ENCODE assay signal across 8 cellular contexts in the genomic region with DNA sequence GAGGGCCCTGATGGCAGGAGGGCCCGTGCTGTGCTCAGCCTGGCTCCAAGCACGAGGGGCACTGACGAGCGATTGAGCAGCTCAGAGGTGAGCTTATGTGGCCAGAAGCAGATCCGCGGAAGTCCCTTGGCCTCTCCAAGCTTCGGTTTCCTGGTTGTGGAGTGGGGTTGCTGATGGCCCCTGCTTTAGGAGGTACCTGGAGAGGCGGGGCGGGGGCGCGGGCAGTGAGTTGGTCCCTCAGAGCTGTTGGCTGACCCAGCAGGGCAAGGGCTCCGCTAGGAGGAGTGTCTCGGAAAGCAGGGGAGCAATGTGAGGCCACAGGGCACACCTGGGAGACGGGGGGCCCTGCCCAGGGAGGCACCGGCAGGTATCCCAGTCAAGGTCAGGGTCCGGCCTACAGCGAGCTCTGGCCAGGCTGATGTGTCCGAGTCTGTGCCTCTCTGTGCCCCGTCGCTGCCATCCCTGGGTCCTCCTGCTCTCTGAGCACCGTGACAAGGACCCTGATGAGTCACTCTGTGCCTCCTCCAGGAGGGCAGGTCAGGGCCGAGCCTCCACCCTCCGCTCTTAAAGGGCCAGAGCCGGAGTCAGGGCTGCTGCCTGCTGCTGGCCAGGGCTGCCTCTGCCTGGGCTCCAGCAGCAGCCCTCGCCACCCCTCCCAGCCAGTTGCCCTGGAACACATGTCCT. TPM values are rescaled to one million over a fixed set of nuclear protein-coding genes. Genes with fewer than 3 reads are reported as not detected.
DNase-seq lines count a peak whose midpoint lies in the region; ATAC-seq and TF ChIP-seq lines count a peak whose summit lies in the region.

No MANE protein-coding gene starts in this region.

- H3K36me3 ChIP-seq in Caco-2 (ENCODE audit: control insufficient read depth, insufficient read depth, low read length) (no peaks in the 10 kb centered on the region), right lobe of liver (no peaks in the 10 kb centered on the region)

- DNase-seq in Caco-2, result peak; percentile 68 to 73
- DNase-seq in LoVo (ENCODE audit: low spot score), result peak; percentile 71
- peak in 26 of 61 donors; percentile 22 to 80 (median 51) for DNase-seq in caudate nucleus (lab: John Stamatoyannopoulos, UW)
- DNase-seq in right lobe of liver, result no peak
- DNase-seq in OCI-M2 (lab: John Stamatoyannopoulos, UW; ENCODE audit: unreplicated experiment), result no peak
- no peak for DNase-seq in omental fat pad (ENCODE audit: low spot score)

- H3K27me3 Mint-ChIP-seq in Caco-2 (ENCODE audit: insufficient read depth, unreplicated experiment), result no peaks in the 10 kb centered on the region

- intact Hi-C loops in Caco-2 (cut with micrococcal nuclease; ENCODE audit: unreplicated experiment), result loop anchor here (5.0 kb wide), 1 partner anchor 80 kb away; no protein-coding TSS in a partner anchor
- intact Hi-C loops in right lobe of liver (cut with DNase I), result no loop called here

- H3K9me3 ChIP-seq in Caco-2 (no peaks in the 10 kb centered on the region), right lobe of liver (no peaks in the 10 kb centered on the region)

- H3K9me3 Mint-ChIP-seq in Caco-2 (ENCODE audit: unreplicated experiment), result no peaks in the 10 kb centered on the region

- no CpG with 5 or more reads among the region's 25 CpGs for WGBS in right lobe of liver (ENCODE audit: insufficient coverage, low coverage, low lambda C conversion rate, missing lambda C conversion rate)

- POLR2A ChIA-PET in Caco-2 (lab: Charles Lee), result interaction anchor here (0.6 kb wide), 1 partner anchor 18 kb away, joined by 10 read pairs; no protein-coding TSS in a partner anchor

- H3K27me3 ChIP-seq in Caco-2 (replicated peaks; ENCODE audit: control insufficient read depth, insufficient read depth, low read length) (no peaks in the 10 kb centered on the region), right lobe of liver (no peaks in the 10 kb centered on the region)

- peak overlapping the region; percentile 28 for H3K4me3 Mint-ChIP-seq in Caco-2 (ENCODE audit: unreplicated experiment)

- peak overlapping the region; percentile 30 for H3K4me3 ChIP-seq in Caco-2 (ENCODE audit: low read depth, low read length)
- no peak overlapping the region for H3K4me3 ChIP-seq in right lobe of liver

- H3K27ac ChIP-seq in caudate nucleus (ENCODE audit: low read depth, low read length) (peak overlapping the region; percentile 65), right lobe of liver (no peak overlapping the region)

- peaks cover 20% of the 10 kb centered on the region for H3K4me1 Mint-ChIP-seq in Caco-2 (ENCODE audit: low read depth, unreplicated experiment)

- TF ChIP-seq POLR2A in right lobe of liver (IDR thresholded peaks at IDR 0.05), result no peak

- CTCF ChIA-PET in Caco-2 (lab: Charles Lee), result interaction anchor here (0.6 kb wide), 2 partner anchors 336 to 1134 kb away, joined by 3 to 9 read pairs; no protein-coding TSS in a partner anchor

- peak overlapping the region; percentile 44 for H3K27ac Mint-ChIP-seq in Caco-2 (ENCODE audit: unreplicated experiment)

- H3K4me1 ChIP-seq in Caco-2 (peaks cover 23% of the 10 kb centered on the region), right lobe of liver (no peaks in the 10 kb centered on the region)

- ATAC-seq in right lobe of liver (peak in 3 of 4 donors; percentile 45 to 62 (median 51)), HG02973 (IDR thresholded peaks at IDR 0.05; ENCODE audit: unreplicated experiment) (no peak), GM19328 (IDR thresholded peaks at IDR 0.05; ENCODE audit: unreplicated experiment) (no peak), omental fat pad (ENCODE audit: low FRiP score) (no peak)

- no peaks in the 10 kb centered on the region for H3K36me3 Mint-ChIP-seq in Caco-2 (ENCODE audit: insufficient read depth, unreplicated experiment)

- no TSS peak for BruUV-seq in Caco-2 (replicated peaks; lab: Mats Ljungman, UMichigan)

- no peak for TF ChIP-seq CTCF in Caco-2 (IDR thresholded peaks at IDR 0.05; ENCODE audit: insufficient read depth in 1 of 2, low read depth in 1 of 2, low read length in 1 of 2, severe bottlenecking in 1 of 2, unreplicated experiment in 1 of 2)
- no peak for TF ChIP-seq CTCF in right lobe of liver (IDR thresholded peaks at IDR 0.05)
- TF ChIP-seq CTCF in omental fat pad (IDR thresholded peaks at IDR 0.05), result no peak

RNA-seq across cellular contexts. Expression of gene NCS1, which starts 14.8 kb away (rescaled TPM):
- total RNA-seq in Caco-2 (2022), result 18.2 and 19.1 TPM in 2 replicates
- total RNA-seq in right lobe of liver, result 1 to 10 TPM; 1.6 to 3.3 (median 2.8) TPM
- 10 to 100 TPM in 1 of 4 donors, 1 to 10 TPM in 3; 2.5 to 14.7 (median 4.0) TPM for total RNA-seq in omental fat pad

Comparison
In these comparisons a context has a peak if more than half of its experiments do, and no peak if none do; other contexts are left out.
1. DNase-seq: peak in Caco-2 (2 of 2) and LoVo (single experiment); none in right lobe of liver (0 of 3), OCI-M2 (single experiment) and omental fat pad (single experiment).
2. ATAC-seq: peak in right lobe of liver (3 of 4); none in HG02973 (single experiment), GM19328 (single experiment) and omental fat pad (single experiment).